In genomic region chr17:48642059-48642842, GRCh38 we compare ENCODE assay signal across 1 cellular context.
A peak's percentile ranks its signal among the peaks of the same experiment; 100 is the strongest.
TF ChIP-seq lines count a peak whose summit lies in the region.

No MANE protein-coding gene starts in this region.

TF ChIP-seq in H1, 55 proteins besides CTCF, POLR2A, EP300 and RAD21:
- TF ChIP-seq SP1 (IDR thresholded peaks at IDR 0.05; ENCODE audit: low read depth, low read length) (peak; percentile 9; the same call in 1 of the 2 replicates), MAFK (IDR thresholded peaks at IDR 0.05; ENCODE audit: low read depth, low read length) (no peak), SIN3A (conservative IDR thresholded peaks at IDR 0.05 in 1 of 2, IDR thresholded peaks at IDR 0.05 in 1 of 2; ENCODE audit: low read depth in 1 of 2, low read length in 2 of 2) (0 out of 4 replicates have a peak, but pooled peaks of 1 of the 2 experiments have one; percentile 33), ZNF274 (IDR thresholded peaks at IDR 0.05; ENCODE audit: borderline replicate concordance, extremely low read depth, low read length) (no peak), TAF1 (IDR thresholded peaks at IDR 0.05; ENCODE audit: low read depth, low read length) (no peak), CREB1 (IDR thresholded peaks at IDR 0.05) (no peak), PHF8 (conservative IDR thresholded peaks at IDR 0.05; ENCODE audit: low read depth, low read length) (no peak), USF2 (IDR thresholded peaks at IDR 0.05; ENCODE audit: low read length) (no peak), CHD2 (IDR thresholded peaks at IDR 0.05; ENCODE audit: low read length) (no peak), CBX5 (IDR thresholded peaks at IDR 0.05; ENCODE audit: low read depth, low read length) (no peak), SP4 (IDR thresholded peaks at IDR 0.05; ENCODE audit: low read length) (no peak), TEAD4 (IDR thresholded peaks at IDR 0.05; ENCODE audit: low read depth, low read length) (no peak), NRF1 (IDR thresholded peaks at IDR 0.05; ENCODE audit: low read depth, low read length) (no peak), TCF12 (IDR thresholded peaks at IDR 0.05; ENCODE audit: low read depth, low read length) (0 out of 2 replicates have a peak, but pooled peaks have one; percentile 43), EZH2 (IDR thresholded peaks at IDR 0.05; ENCODE audit: low read depth, low read length, severe bottlenecking) (peak; percentile 96), RNF2 (IDR thresholded peaks at IDR 0.05; ENCODE audit: borderline replicate concordance, low read depth, low read length, missing control alignments, poor library complexity, severe bottlenecking) (peak; percentile 31), POU5F1 (IDR thresholded peaks at IDR 0.05; ENCODE audit: low read depth, low read length) (no peak), HDAC6 (IDR thresholded peaks at IDR 0.05; ENCODE audit: low read depth, low read length) (no peak), NANOG (IDR thresholded peaks at IDR 0.05; ENCODE audit: insufficient read depth, low read depth, low read length, poor library complexity, severe bottlenecking) (no peak), ASH2L (IDR thresholded peaks at IDR 0.05; ENCODE audit: low read length) (no peak), CTBP2 (IDR thresholded peaks at IDR 0.05; ENCODE audit: borderline replicate concordance, insufficient read depth, insufficient read length, low read length) (peak; percentile 29), CBX8 (IDR thresholded peaks at IDR 0.05; ENCODE audit: borderline replicate concordance, low read depth, low read length) (0 out of 2 replicates have a peak, but pooled peaks have one; percentile 34), YY1 (IDR thresholded peaks at IDR 0.05; ENCODE audit: low read depth, low read length) (0 out of 2 replicates have a peak, but pooled peaks have one; percentile 12), RXRA (IDR thresholded peaks at IDR 0.05; ENCODE audit: insufficient read depth, low read depth, low read length) (no peak), SIX5 (IDR thresholded peaks at IDR 0.05; ENCODE audit: low read depth, low read length) (no peak), BCL11A (IDR thresholded peaks at IDR 0.05; ENCODE audit: low read depth in 2 of 2, low read length in 2 of 2) (no peak), SUZ12 (IDR thresholded peaks at IDR 0.05; ENCODE audit: low read length) (peak; percentile 95)
- TF ChIP-seq, protein P1, sequence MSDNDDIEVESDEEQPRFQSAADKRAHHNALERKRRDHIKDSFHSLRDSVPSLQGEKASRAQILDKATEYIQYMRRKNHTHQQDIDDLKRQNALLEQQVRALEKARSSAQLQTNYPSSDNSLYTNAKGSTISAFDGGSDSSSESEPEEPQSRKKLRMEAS (IDR thresholded peaks at IDR 0.05), result peak; percentile 34; the same call in 1 of the 2 replicates
- TF ChIP-seq, protein P2, sequence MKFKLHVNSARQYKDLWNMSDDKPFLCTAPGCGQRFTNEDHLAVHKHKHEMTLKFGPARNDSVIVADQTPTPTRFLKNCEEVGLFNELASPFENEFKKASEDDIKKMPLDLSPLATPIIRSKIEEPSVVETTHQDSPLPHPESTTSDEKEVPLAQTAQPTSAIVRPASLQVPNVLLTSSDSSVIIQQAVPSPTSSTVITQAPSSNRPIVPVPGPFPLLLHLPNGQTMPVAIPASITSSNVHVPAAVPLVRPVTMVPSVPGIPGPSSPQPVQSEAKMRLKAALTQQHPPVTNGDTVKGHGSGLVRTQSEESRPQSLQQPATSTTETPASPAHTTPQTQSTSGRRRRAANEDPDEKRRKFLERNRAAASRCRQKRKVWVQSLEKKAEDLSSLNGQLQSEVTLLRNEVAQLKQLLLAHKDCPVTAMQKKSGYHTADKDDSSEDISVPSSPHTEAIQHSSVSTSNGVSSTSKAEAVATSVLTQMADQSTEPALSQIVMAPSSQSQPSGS (IDR thresholded peaks at IDR 0.05; ENCODE audit: low read length), result no peak
